ENCODE assay signal across 11 cellular contexts in genomic region chr11:103624708-103625623, GRCh38.
DNase-seq lines count a peak whose midpoint lies in the region; ATAC-seq, FAIRE-seq and TF ChIP-seq lines count a peak whose summit lies in the region.
"Had no signal": no experiment of that assay in that cellular context is flagged by ENCODE, and none has a peak within 500 bp of the region (broad histone marks: within the 10 kb centered on the region; RNA-seq: fewer than 3 reads in every experiment).

No MANE protein-coding gene starts in this region.

- H3K27me3 ChIP-seq in BE2C (no peaks in the 10 kb centered on the region), HUES6 (ENCODE audit: control insufficient read depth, insufficient read depth, low read length) (no peaks in the 10 kb centered on the region), GM12878 (replicated peaks in 1 of 2; ENCODE audit: control insufficient read depth in 2 of 2, insufficient read depth in 2 of 2, low read length in 1 of 2) (no peaks in the 10 kb centered on the region), kidney epithelial cell (ENCODE audit: control insufficient read depth, insufficient read depth, low read length) (no peaks in the 10 kb centered on the region)
- H3K27me3 ChIP-seq: cardiac muscle cell had no signal

- H2AFZ ChIP-seq in GM12878 (ENCODE audit: control insufficient read depth, low read depth, low read length) = no peak overlapping the region

- POLR2A ChIA-PET in GM12878 (lab: Charles Lee) = no interaction called here

- TF ChIP-seq CTCF in BE2C (IDR thresholded peaks at IDR 0.05; ENCODE audit: low read depth, low read length) = no peak
- no peak for TF ChIP-seq CTCF in GM12878 (IDR thresholded peaks at IDR 0.05 in 2 of 3, conservative IDR thresholded peaks at IDR 0.05 in 1 of 3; ENCODE audit: control insufficient read depth in 2 of 3, extremely low read depth in 1 of 3, insufficient read depth in 1 of 3, low read depth in 3 of 3, low read length in 3 of 3)
- no peak for TF ChIP-seq CTCF in kidney epithelial cell (IDR thresholded peaks at IDR 0.05; ENCODE audit: insufficient read depth, low read length, poor library complexity, severe bottlenecking)
- no peak for TF ChIP-seq CTCF in nephron progenitor cell (IDR thresholded peaks at IDR 0.05)

- H3K4me3 Mint-ChIP-seq in nephron progenitor cell = no peak overlapping the region
- H3K4me3 Mint-ChIP-seq: immature natural killer cell had no signal

- in situ Hi-C loops in GM12878 (cut with MboI) = no loop called here

- no peaks in the 10 kb centered on the region for H3K9me3 Mint-ChIP-seq in nephron progenitor cell
- H3K9me3 Mint-ChIP-seq: immature natural killer cell had no signal

- peak; percentile 24 for DNase-seq in BE2C
- DNase-seq in GM12878 (ENCODE audit: low read depth, low spot score) = no peak
- peak; percentile 91 for DNase-seq in kidney epithelial cell (ENCODE audit: low read depth)
- no peak for DNase-seq in nephron progenitor cell
- DNase-seq: DMS153, immature natural killer cell had no signal

- no peak overlapping the region for H3K4me2 ChIP-seq in GM12878 (ENCODE audit: control insufficient read depth, insufficient read depth)

- TF ChIP-seq POLR2A in GM12878 (IDR thresholded peaks at IDR 0.05; ENCODE audit: low read depth, low read length) = no peak

- no TSS peak for BruUV-seq in GM12878 (replicated peaks; lab: Mats Ljungman, UMichigan)

- H3K36me3 ChIP-seq in BE2C (no peaks in the 10 kb centered on the region), HUES6 (ENCODE audit: control insufficient read depth, insufficient read depth, low read length) (no peaks in the 10 kb centered on the region), GM12878 (ENCODE audit: control insufficient read depth in 2 of 2, insufficient read depth in 2 of 2, low read length in 1 of 2) (no peaks in the 10 kb centered on the region), kidney epithelial cell (ENCODE audit: control insufficient read depth, insufficient read depth, low read length) (no peaks in the 10 kb centered on the region)
- H3K36me3 ChIP-seq: cardiac muscle cell had no signal

- H3K9ac ChIP-seq in HUES6 (ENCODE audit: low read length) = peak overlapping the region; percentile 29
- H3K9ac ChIP-seq in GM12878 (ENCODE audit: control insufficient read depth, insufficient read depth, low read length) = no peak overlapping the region

- no peak for FAIRE-seq in GM12878 (lab: Jason Lieb, UNC)

- no peak overlapping the region for H3K4me3 ChIP-seq in BE2C (ENCODE audit: low read depth, low read length)
- H3K4me3 ChIP-seq in HUES6 (ENCODE audit: low read depth, low read length) = no peak overlapping the region
- no peak overlapping the region for H3K4me3 ChIP-seq in GM12878
- no peak overlapping the region for H3K4me3 ChIP-seq in kidney epithelial cell (ENCODE audit: low read depth, low read length)
- H3K4me3 ChIP-seq: cardiac muscle cell had no signal

- CTCF ChIA-PET in GM12878 (lab: Yijun Ruan, JAX) = no interaction called here

- SMC1A ChIA-PET in GM12878 (lab: Charles Lee; ENCODE audit: uncharacterized antibody, unreplicated experiment) = no interaction called here

- no peak overlapping the region for H3K27ac Mint-ChIP-seq in nephron progenitor cell
- H3K27ac Mint-ChIP-seq: immature natural killer cell had no signal

- no peaks in the 10 kb centered on the region for H4K20me1 ChIP-seq in GM12878 (ENCODE audit: control insufficient read depth, insufficient read depth)

- H3K27ac ChIP-seq in HUES6 (ENCODE audit: low read depth, low read length) (peak overlapping the region; percentile 72), GM12878 (ENCODE audit: control insufficient read depth, insufficient read depth) (no peak overlapping the region)
- H3K27ac ChIP-seq: cardiac muscle cell had no signal

- RAD21 ChIA-PET in GM12878 (lab: Charles Lee; ENCODE audit: unreplicated experiment) = no interaction called here

- ATAC-seq in GM12878 = peak; percentile 46
- ATAC-seq in HG03025 (IDR thresholded peaks at IDR 0.05; ENCODE audit: low FRiP score, unreplicated experiment) = no peak
- no peak for ATAC-seq in HG02840 (IDR thresholded peaks at IDR 0.05; ENCODE audit: low FRiP score, unreplicated experiment)
- ATAC-seq in GM19328 (IDR thresholded peaks at IDR 0.05; ENCODE audit: unreplicated experiment) = no peak

- 35% methylated on average over 5 of the region's 5 CpGs for WGBS in GM12878 (ENCODE audit: insufficient coverage, insufficient replicate concordance, low lambda C conversion rate, missing lambda C conversion rate)

- no peaks in the 10 kb centered on the region for H3K36me3 Mint-ChIP-seq in nephron progenitor cell (ENCODE audit: low read depth)
- H3K36me3 Mint-ChIP-seq: immature natural killer cell had no signal

- no peak for TF ChIP-seq RAD21 in GM12878 (IDR thresholded peaks at IDR 0.05; ENCODE audit: insufficient read depth, low read depth, low read length)

- H3K4me1 Mint-ChIP-seq in nephron progenitor cell = no peaks in the 10 kb centered on the region
- H3K4me1 Mint-ChIP-seq: immature natural killer cell had no signal

- no peaks in the 10 kb centered on the region for H3K27me3 Mint-ChIP-seq in nephron progenitor cell (ENCODE audit: low read depth, poor library complexity)

- H3K9me3 ChIP-seq in BE2C (no peaks in the 10 kb centered on the region), HUES6 (ENCODE audit: control insufficient read depth, insufficient read depth, low read depth, low read length) (peaks cover 4% of the 10 kb centered on the region; the same call in 1 of the 2 replicates), GM12878 (replicated peaks; ENCODE audit: control insufficient read depth, insufficient read depth, low read length) (no peaks in the 10 kb centered on the region)

- intact Hi-C loops in GM12878 (cut with micrococcal nuclease; ENCODE audit: unreplicated experiment) = no loop called here

- TF ChIP-seq EP300 in GM12878 (IDR thresholded peaks at IDR 0.05; ENCODE audit: borderline replicate concordance in 1 of 2, control insufficient read depth in 1 of 2, low read depth in 2 of 2, low read length in 2 of 2) = no peak

- H3K79me2 ChIP-seq in GM12878 (ENCODE audit: control insufficient read depth, insufficient read depth, low read length) = no peaks in the 10 kb centered on the region

- H3K4me1 ChIP-seq in BE2C (peaks cover 9% of the 10 kb centered on the region), HUES6 (ENCODE audit: control insufficient read depth, insufficient read depth, low read length) (peaks cover 15% of the 10 kb centered on the region), GM12878 (ENCODE audit: control insufficient read depth, insufficient read depth, low read length) (no peaks in the 10 kb centered on the region)

TF ChIP-seq in GM12878, 131 proteins besides CTCF, POLR2A, EP300 and RAD21:
- TF ChIP-seq JUNB (IDR thresholded peaks at IDR 0.05) (peak; percentile 50; the same call in 1 of the 2 replicates), RUNX3 (IDR thresholded peaks at IDR 0.05; ENCODE audit: low read length) (peak; percentile 46; the same call in 1 of the 2 replicates), ZNF24 (IDR thresholded peaks at IDR 0.05) (no peak), NFIC (IDR thresholded peaks at IDR 0.05; ENCODE audit: low read depth, low read length) (peak; percentile 70; the same call in 1 of the 2 replicates), NR2F1 (conservative IDR thresholded peaks at IDR 0.05) (no peak), MEF2A (IDR thresholded peaks at IDR 0.05; ENCODE audit: insufficient read depth, low read depth, low read length) (0 out of 2 replicates have a peak, but pooled peaks have one; percentile 19), FOXM1 (IDR thresholded peaks at IDR 0.05; ENCODE audit: low read depth, low read length) (peak; percentile 38; the same call in 1 of the 2 replicates)

Comparison
In these comparisons a context has a peak if more than half of its experiments do, and no peak if none do; other contexts are left out.
1. DNase-seq: peak in BE2C (single experiment) and kidney epithelial cell (single experiment); none in GM12878 (single experiment) and nephron progenitor cell (single experiment).